Comparison of ENCODE assay signal across 8 cellular contexts in genomic region chr7:32890553-32891045, GRCh38. TPM values are rescaled to one million over a fixed set of nuclear protein-coding genes. Genes with fewer than 3 reads are reported as not detected.
A peak's percentile ranks its signal among the peaks of the same experiment; 100 is the strongest.
DNase-seq lines count a peak whose midpoint lies in the region; ATAC-seq and TF ChIP-seq lines count a peak whose summit lies in the region.

No MANE protein-coding gene starts in this region.

- TF ChIP-seq CTCF in CD14-positive monocyte (IDR thresholded peaks at IDR 0.05) (no peak), esophagus squamous epithelium (IDR thresholded peaks at IDR 0.05) (no peak)

- H3K4me3 ChIP-seq in esophagus squamous epithelium = peak overlapping the region; percentile 80 to 98 (median 92)
- peak overlapping the region; percentile 96 for H3K4me3 ChIP-seq in neuron (ENCODE audit: low read length)

- peak overlapping the region; percentile 96 to 99 for H3K4me3 Mint-ChIP-seq in CD14-positive monocyte

- DNase-seq in CD14-positive monocyte (ENCODE audit: low spot score) (peak; percentile 58), NCI-H2196 treated with DMSO at 0.1 percent for 48 hours (lab: John Stamatoyannopoulos, UW; ENCODE audit: unreplicated experiment) (peak; percentile 33), esophagus squamous epithelium (lab: John Stamatoyannopoulos, UW) (no peak), mesenteric fat pad (ENCODE audit: low spot score) (no peak)
- DNase-seq in activated CD4-positive, alpha-beta T cell treated with anti-CD3 and anti-CD28 coated beads, Interleukin-2, amount 50 U/mL, for 1 hour = peak; percentile 9

- H2AFZ ChIP-seq in neuron (ENCODE audit: low read depth, low read length) = no peak overlapping the region

- H3K4me1 ChIP-seq in esophagus squamous epithelium (peaks cover 7 to 64% (median 21%) of the 10 kb centered on the region in 3 donors), neuron (ENCODE audit: insufficient read depth, low read length) (peaks cover 20% of the 10 kb centered on the region)

- H3K9me3 Mint-ChIP-seq in CD14-positive monocyte = peaks cover 0 to 2% (median 0%) of the 10 kb centered on the region in 7 donors

- peak overlapping the region; percentile 99 for H3K27ac Mint-ChIP-seq in CD14-positive monocyte

- peak overlapping the region; percentile 97 to 100 (median 100) for H3K27ac ChIP-seq in esophagus squamous epithelium

- peak in 1 of 4 donors; percentile 54 for TF ChIP-seq POLR2A in esophagus squamous epithelium (IDR thresholded peaks at IDR 0.05)

- H3K9me3 ChIP-seq in esophagus squamous epithelium (no peaks in the 10 kb centered on the region), neuron (ENCODE audit: low read length) (no peaks in the 10 kb centered on the region)

- H3K27me3 ChIP-seq in esophagus squamous epithelium = no peaks in the 10 kb centered on the region
- no peaks in the 10 kb centered on the region for H3K27me3 ChIP-seq in neuron (ENCODE audit: insufficient read depth, low read length)

- H3K4me1 Mint-ChIP-seq in CD14-positive monocyte = peaks cover 47% of the 10 kb centered on the region

- H3K36me3 Mint-ChIP-seq in CD14-positive monocyte = peaks cover 10 to 13% of the 10 kb centered on the region in 2 donors

- ATAC-seq in GM18517 (IDR thresholded peaks at IDR 0.05; ENCODE audit: unreplicated experiment) = peak; percentile 49
- peak; percentile 13 for ATAC-seq in HG03045 (IDR thresholded peaks at IDR 0.05; ENCODE audit: unreplicated experiment)

- 0 to 1% methylated on average over 17 of the region's 17 CpGs for WGBS in esophagus squamous epithelium, 2 donors

- H3K36me3 ChIP-seq in esophagus squamous epithelium (no peaks in the 10 kb centered on the region), neuron (ENCODE audit: insufficient read depth, low read length) (no peaks in the 10 kb centered on the region)

- peaks cover 0 to 5% (median 0%) of the 10 kb centered on the region in 3 donors for H3K27me3 Mint-ChIP-seq in CD14-positive monocyte (ENCODE audit: low read depth in 3 of 3)

- intact Hi-C loops in CD14-positive monocyte (cut with micrococcal nuclease) = loop anchor here (5.0 to 10.0 kb wide), 4 partner anchors 172 to 398 kb away; partner anchors contain the start of genes LSM5 (in 2 of the 2), NT5C3A (in 2 of the 2), AVL9 (in 1 of the 2) and BBS9 (in 1 of the 2)
- intact Hi-C loops in esophagus squamous epithelium (cut with DNase I) = no loop called here

RNA-seq across cellular contexts. Expression of gene KBTBD2, which starts 1.0 kb away (rescaled TPM):
- polyA plus RNA-seq in CD14-positive monocyte = 10 to 100 TPM; 23.7 to 33.9 TPM
- total RNA-seq in esophagus squamous epithelium = 10 to 100 TPM; 13.3 to 36.4 (median 23.8) TPM
- 33.9 TPM for total RNA-seq in mesenteric fat pad

Comparison
In these comparisons a context has a peak if more than half of its experiments do, and no peak if none do; other contexts are left out.
1. DNase-seq: peak in CD14-positive monocyte (single experiment), NCI-H2196 treated with DMSO at 0.1 percent for 48 hours (single experiment) and activated CD4-positive, alpha-beta T cell treated with anti-CD3 and anti-CD28 coated beads, Interleukin-2, amount 50 U/mL, for 1 hour (single experiment); none in esophagus squamous epithelium (single experiment) and mesenteric fat pad (single experiment).